Comparison of ENCODE assay signal across 1 cellular context in genomic region chr5:123997354-123998215, GRCh38.
TF ChIP-seq lines count a peak whose summit lies in the region.

No MANE protein-coding gene starts in this region.

TF ChIP-seq in SK-N-SH, 30 proteins besides CTCF, POLR2A, EP300 and RAD21 (continued from another document):
- TF ChIP-seq, protein P1, sequence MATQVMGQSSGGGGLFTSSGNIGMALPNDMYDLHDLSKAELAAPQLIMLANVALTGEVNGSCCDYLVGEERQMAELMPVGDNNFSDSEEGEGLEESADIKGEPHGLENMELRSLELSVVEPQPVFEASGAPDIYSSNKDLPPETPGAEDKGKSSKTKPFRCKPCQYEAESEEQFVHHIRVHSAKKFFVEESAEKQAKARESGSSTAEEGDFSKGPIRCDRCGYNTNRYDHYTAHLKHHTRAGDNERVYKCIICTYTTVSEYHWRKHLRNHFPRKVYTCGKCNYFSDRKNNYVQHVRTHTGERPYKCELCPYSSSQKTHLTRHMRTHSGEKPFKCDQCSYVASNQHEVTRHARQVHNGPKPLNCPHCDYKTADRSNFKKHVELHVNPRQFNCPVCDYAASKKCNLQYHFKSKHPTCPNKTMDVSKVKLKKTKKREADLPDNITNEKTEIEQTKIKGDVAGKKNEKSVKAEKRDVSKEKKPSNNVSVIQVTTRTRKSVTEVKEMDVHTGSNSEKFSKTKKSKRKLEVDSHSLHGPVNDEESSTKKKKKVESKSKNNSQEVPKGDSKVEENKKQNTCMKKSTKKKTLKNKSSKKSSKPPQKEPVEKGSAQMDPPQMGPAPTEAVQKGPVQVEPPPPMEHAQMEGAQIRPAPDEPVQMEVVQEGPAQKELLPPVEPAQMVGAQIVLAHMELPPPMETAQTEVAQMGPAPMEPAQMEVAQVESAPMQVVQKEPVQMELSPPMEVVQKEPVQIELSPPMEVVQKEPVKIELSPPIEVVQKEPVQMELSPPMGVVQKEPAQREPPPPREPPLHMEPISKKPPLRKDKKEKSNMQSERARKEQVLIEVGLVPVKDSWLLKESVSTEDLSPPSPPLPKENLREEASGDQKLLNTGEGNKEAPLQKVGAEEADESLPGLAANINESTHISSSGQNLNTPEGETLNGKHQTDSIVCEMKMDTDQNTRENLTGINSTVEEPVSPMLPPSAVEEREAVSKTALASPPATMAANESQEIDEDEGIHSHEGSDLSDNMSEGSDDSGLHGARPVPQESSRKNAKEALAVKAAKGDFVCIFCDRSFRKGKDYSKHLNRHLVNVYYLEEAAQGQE (IDR thresholded peaks at IDR 0.05; ENCODE audit: low read depth, low read length), result no peak
- TF ChIP-seq ELF1 (IDR thresholded peaks at IDR 0.05), result no peak; the same call in 1 of the 2 replicates
- TF ChIP-seq, protein P2, sequence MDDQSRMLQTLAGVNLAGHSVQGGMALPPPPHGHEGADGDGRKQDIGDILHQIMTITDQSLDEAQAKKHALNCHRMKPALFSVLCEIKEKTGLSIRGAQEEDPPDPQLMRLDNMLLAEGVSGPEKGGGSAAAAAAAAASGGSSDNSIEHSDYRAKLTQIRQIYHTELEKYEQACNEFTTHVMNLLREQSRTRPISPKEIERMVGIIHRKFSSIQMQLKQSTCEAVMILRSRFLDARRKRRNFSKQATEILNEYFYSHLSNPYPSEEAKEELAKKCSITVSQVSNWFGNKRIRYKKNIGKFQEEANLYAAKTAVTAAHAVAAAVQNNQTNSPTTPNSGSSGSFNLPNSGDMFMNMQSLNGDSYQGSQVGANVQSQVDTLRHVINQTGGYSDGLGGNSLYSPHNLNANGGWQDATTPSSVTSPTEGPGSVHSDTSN (IDR thresholded peaks at IDR 0.05), result no peak
- TF ChIP-seq, protein P3, sequence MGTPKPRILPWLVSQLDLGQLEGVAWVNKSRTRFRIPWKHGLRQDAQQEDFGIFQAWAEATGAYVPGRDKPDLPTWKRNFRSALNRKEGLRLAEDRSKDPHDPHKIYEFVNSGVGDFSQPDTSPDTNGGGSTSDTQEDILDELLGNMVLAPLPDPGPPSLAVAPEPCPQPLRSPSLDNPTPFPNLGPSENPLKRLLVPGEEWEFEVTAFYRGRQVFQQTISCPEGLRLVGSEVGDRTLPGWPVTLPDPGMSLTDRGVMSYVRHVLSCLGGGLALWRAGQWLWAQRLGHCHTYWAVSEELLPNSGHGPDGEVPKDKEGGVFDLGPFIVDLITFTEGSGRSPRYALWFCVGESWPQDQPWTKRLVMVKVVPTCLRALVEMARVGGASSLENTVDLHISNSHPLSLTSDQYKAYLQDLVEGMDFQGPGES (IDR thresholded peaks at IDR 0.05; ENCODE audit: low read depth, low read length), result no peak
- TF ChIP-seq POLR2AphosphoS5 (IDR thresholded peaks at IDR 0.05; ENCODE audit: low read depth, low read length), result peak; percentile 71
- peak; percentile 91 for TF ChIP-seq GATA2 (CRISPR knock-in tag; IDR thresholded peaks at IDR 0.05)
- TF ChIP-seq FOXJ3 (CRISPR knock-in tag; IDR thresholded peaks at IDR 0.05), result no peak; the same call in 1 of the 2 replicates
- TF ChIP-seq TEAD4 (IDR thresholded peaks at IDR 0.05; ENCODE audit: borderline replicate concordance, insufficient read depth), result peak; percentile 21; the same call in 1 of the 2 replicates
- no peak for TF ChIP-seq NRF1 (IDR thresholded peaks at IDR 0.05; ENCODE audit: low read depth, low read length)
- TF ChIP-seq, protein P4, sequence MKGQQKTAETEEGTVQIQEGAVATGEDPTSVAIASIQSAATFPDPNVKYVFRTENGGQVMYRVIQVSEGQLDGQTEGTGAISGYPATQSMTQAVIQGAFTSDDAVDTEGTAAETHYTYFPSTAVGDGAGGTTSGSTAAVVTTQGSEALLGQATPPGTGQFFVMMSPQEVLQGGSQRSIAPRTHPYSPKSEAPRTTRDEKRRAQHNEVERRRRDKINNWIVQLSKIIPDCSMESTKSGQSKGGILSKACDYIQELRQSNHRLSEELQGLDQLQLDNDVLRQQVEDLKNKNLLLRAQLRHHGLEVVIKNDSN (IDR thresholded peaks at IDR 0.05; ENCODE audit: borderline replicate concordance, low read depth), result no peak
- TF ChIP-seq MAX (IDR thresholded peaks at IDR 0.05; ENCODE audit: low read depth), result no peak
- peak; percentile 80 for TF ChIP-seq MXI1 (IDR thresholded peaks at IDR 0.05; ENCODE audit: low read depth, low read length)
- TF ChIP-seq NFIC (IDR thresholded peaks at IDR 0.05; ENCODE audit: borderline replicate concordance), result no peak; the same call in 1 of the 2 replicates
- no peak for TF ChIP-seq MEF2A (IDR thresholded peaks at IDR 0.05; ENCODE audit: borderline replicate concordance, low read depth)
- no peak for TF ChIP-seq SIN3A (IDR thresholded peaks at IDR 0.05; ENCODE audit: borderline replicate concordance, low read depth, low read length)
- no peak for TF ChIP-seq YY1 (IDR thresholded peaks at IDR 0.05; ENCODE audit: low read depth)
- no peak for TF ChIP-seq EZH2phosphoT487 (IDR thresholded peaks at IDR 0.05; ENCODE audit: borderline replicate concordance, low read depth)
- TF ChIP-seq, protein P5, sequence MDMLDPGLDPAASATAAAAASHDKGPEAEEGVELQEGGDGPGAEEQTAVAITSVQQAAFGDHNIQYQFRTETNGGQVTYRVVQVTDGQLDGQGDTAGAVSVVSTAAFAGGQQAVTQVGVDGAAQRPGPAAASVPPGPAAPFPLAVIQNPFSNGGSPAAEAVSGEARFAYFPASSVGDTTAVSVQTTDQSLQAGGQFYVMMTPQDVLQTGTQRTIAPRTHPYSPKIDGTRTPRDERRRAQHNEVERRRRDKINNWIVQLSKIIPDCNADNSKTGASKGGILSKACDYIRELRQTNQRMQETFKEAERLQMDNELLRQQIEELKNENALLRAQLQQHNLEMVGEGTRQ (IDR thresholded peaks at IDR 0.05; ENCODE audit: borderline replicate concordance, low read depth, low read length), result no peak
